In the genomic region with DNA sequence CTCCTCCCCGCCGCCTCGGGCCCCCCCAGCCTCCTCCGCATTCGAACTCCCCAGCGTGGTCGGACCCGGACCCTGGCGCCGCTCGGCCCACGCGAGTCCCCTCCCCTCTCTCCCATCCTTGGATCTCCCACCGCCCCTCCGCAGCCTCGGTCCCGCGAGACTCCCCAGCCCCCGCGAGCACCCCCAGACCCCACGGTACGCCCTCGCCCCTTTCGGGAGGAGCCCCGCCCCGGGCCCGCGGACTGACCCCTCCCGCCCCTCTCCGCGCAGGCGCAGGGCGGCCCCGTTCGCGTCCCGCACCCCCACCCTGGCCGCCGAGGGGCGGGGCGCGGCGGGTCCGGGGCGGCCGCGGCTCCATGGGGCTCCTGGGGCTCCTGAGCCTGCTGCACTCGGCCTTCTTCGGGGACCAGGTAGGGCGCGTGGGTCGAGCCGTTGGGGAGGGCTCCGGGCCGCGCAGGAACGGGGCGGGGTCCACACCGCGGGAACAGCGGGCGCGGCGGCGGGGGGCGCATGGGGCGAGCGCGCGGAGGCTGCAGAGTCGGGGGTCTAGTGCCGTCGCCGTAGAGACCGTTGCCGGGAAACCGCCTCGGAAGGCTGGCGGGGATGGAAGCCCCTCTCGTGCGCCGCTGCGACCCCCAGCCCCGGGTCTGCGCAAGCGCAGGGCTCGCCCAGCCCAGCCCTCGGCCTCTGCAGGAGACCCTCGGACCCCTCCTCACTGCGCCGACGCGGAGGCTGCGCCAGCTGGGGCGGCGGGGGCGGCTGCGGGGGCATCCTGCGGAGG, we compare ENCODE assay signal across 9 cellular contexts. TPM values are rescaled to one million over a fixed set of nuclear protein-coding genes. Genes with fewer than 3 reads are reported as not detected.
DNase-seq lines count a peak whose midpoint lies in the region; ATAC-seq and TF ChIP-seq lines count a peak whose summit lies in the region.
"Had no signal": no experiment of that assay in that cellular context is flagged by ENCODE, and none has a peak within 500 bp of the region (broad histone marks: within the 10 kb centered on the region; RNA-seq: fewer than 3 reads in every experiment).

No MANE protein-coding gene starts in this region.

- peaks cover 31% of the 10 kb centered on the region for H3K27me3 Mint-ChIP-seq in CD8-positive, alpha-beta T cell (ENCODE audit: low read depth)

- peaks cover 17% of the 10 kb centered on the region for H3K36me3 ChIP-seq in RWPE2 (ENCODE audit: low read depth)
- peaks cover 5% of the 10 kb centered on the region for H3K36me3 ChIP-seq in CD8-positive, alpha-beta T cell (ENCODE audit: insufficient read depth, low read length)

- CTCF ChIA-PET in HEK293T (lab: Yijun Ruan, JAX): interaction anchor here (1.9 kb wide), 1 partner anchor 8 kb away, joined by 9 read pairs; no protein-coding TSS in a partner anchor
- CTCF ChIA-PET in CD8-positive, alpha-beta T cell (lab: Charles Lee): interaction anchor here (0.7 to 2.7 kb wide), 6 partner anchors 9 to 25 kb away, joined by 4 to 17 read pairs (median 8); no protein-coding TSS in a partner anchor

- POLR2A ChIA-PET in HEK293T (lab: Yijun Ruan, JAX): interaction anchor here (0.8 kb wide), 1 partner anchor 20 kb away, joined by 4 read pairs; no protein-coding TSS in a partner anchor
- POLR2A ChIA-PET in CD8-positive, alpha-beta T cell (lab: Charles Lee): interaction anchor here (1.2 to 2.2 kb wide), 2 partner anchors 8 to 22 kb away, joined by 4 to 8 read pairs; no protein-coding TSS in a partner anchor

- H3K36me3 Mint-ChIP-seq in CD8-positive, alpha-beta T cell: peaks cover 17% of the 10 kb centered on the region

- H3K27ac ChIP-seq in RWPE2 (ENCODE audit: poor library complexity, severe bottlenecking) (no peak overlapping the region), substantia nigra (ENCODE audit: low read depth, low read length, poor library complexity, severe bottlenecking) (peak overlapping the region; percentile 17)
- no peak overlapping the region for H3K27ac ChIP-seq in CD8-positive, alpha-beta T cell (ENCODE audit: low read depth, low read length)

- H3K4me1 Mint-ChIP-seq in CD8-positive, alpha-beta T cell (ENCODE audit: low read depth): peaks cover 23% of the 10 kb centered on the region

- no peaks in the 10 kb centered on the region for H3K9me3 ChIP-seq in RWPE2 (ENCODE audit: severe bottlenecking)
- H3K9me3 ChIP-seq in CD8-positive, alpha-beta T cell (ENCODE audit: low read length): no peaks in the 10 kb centered on the region

- peak; percentile 56 for DNase-seq in HEK293T (ENCODE audit: extremely low spot score)
- DNase-seq in RWPE2 (ENCODE audit: low spot score): no peak
- DNase-seq in head of caudate nucleus: peak in 39 of 42 donors; percentile 55 to 86 (median 72)
- peak in 31 of 49 donors; percentile 16 to 84 (median 46) for DNase-seq in substantia nigra (lab: John Stamatoyannopoulos, UW)
- DNase-seq in CD8-positive, alpha-beta T cell: no peak
- no peak for DNase-seq in effector CD4-positive, alpha-beta T cell
- DNase-seq in omental fat pad (ENCODE audit: low spot score): no peak

- H3K27ac Mint-ChIP-seq in CD8-positive, alpha-beta T cell: no peak overlapping the region

- no peak; the same call in 2 of the 3 replicates for ATAC-seq in RWPE2 (ENCODE audit: low read depth)
- no peak for ATAC-seq in CD8-positive, alpha-beta T cell
- ATAC-seq in HG03521 (IDR thresholded peaks at IDR 0.05; ENCODE audit: unreplicated experiment): no peak
- ATAC-seq in omental fat pad (ENCODE audit: low FRiP score): no peak

- no peak for TF ChIP-seq CTCF in RWPE2 (IDR thresholded peaks at IDR 0.05; ENCODE audit: poor library complexity, severe bottlenecking)
- TF ChIP-seq CTCF in CD8-positive, alpha-beta T cell (IDR thresholded peaks at IDR 0.05): no peak
- TF ChIP-seq CTCF in omental fat pad (IDR thresholded peaks at IDR 0.05): no peak

- no peaks in the 10 kb centered on the region for H3K4me1 ChIP-seq in RWPE2 (ENCODE audit: insufficient read depth, poor library complexity, severe bottlenecking)
- H3K4me1 ChIP-seq in CD8-positive, alpha-beta T cell (ENCODE audit: insufficient read depth, low read length): peaks cover 22% of the 10 kb centered on the region

- no peak overlapping the region for H3K4me3 Mint-ChIP-seq in CD8-positive, alpha-beta T cell

- intact Hi-C loops in head of caudate nucleus (cut with DNase I): no loop called here
- intact Hi-C loops in CD8-positive, alpha-beta T cell (cut with DNase I, micrococcal nuclease): loop anchor here (1.0 to 2.0 kb wide), 3 partner anchors 33 to 68 kb away; partner anchors contain the start of genes ADAMTSL5 (in 1 of the 2) and C19orf25 (in 1 of the 2)

- no peaks in the 10 kb centered on the region for H3K9me3 Mint-ChIP-seq in CD8-positive, alpha-beta T cell

- H3K27me3 ChIP-seq in RWPE2 (ENCODE audit: insufficient read depth, poor library complexity, severe bottlenecking): peaks cover 43% of the 10 kb centered on the region
- H3K27me3 ChIP-seq in CD8-positive, alpha-beta T cell (ENCODE audit: insufficient read depth, low read length): peaks cover 36% of the 10 kb centered on the region

- H3K4me3 ChIP-seq in RWPE2 (ENCODE audit: severe bottlenecking): peak overlapping the region; percentile 9
- H3K4me3 ChIP-seq in CD8-positive, alpha-beta T cell (ENCODE audit: low read depth, low read length): no peak overlapping the region
- H3K4me3 ChIP-seq: lung had no signal

TF ChIP-seq in HEK293T, 16 proteins besides CTCF, POLR2A, EP300 and RAD21:
- no peak for TF ChIP-seq FOXM1 (IDR thresholded peaks at IDR 0.05; ENCODE audit: borderline replicate concordance)
- TF ChIP-seq FOXK2 (IDR thresholded peaks at IDR 0.05): no peak
- no peak for TF ChIP-seq FOXA1 (IDR thresholded peaks at IDR 0.05)
- no peak for TF ChIP-seq ARNT (IDR thresholded peaks at IDR 0.05)
- TF ChIP-seq ZNF384 (IDR thresholded peaks at IDR 0.05): no peak
- no peak for TF ChIP-seq SP1 (IDR thresholded peaks at IDR 0.05)
- no peak for TF ChIP-seq NFRKB (IDR thresholded peaks at IDR 0.05)
- TF ChIP-seq BHLHE40 (IDR thresholded peaks at IDR 0.05; ENCODE audit: borderline replicate concordance): no peak
- no peak for TF ChIP-seq HDGF (IDR thresholded peaks at IDR 0.05; ENCODE audit: borderline replicate concordance)
- no peak for TF ChIP-seq LEF1 (IDR thresholded peaks at IDR 0.05; ENCODE audit: borderline replicate concordance)
- no peak for TF ChIP-seq CTBP1 (IDR thresholded peaks at IDR 0.05; ENCODE audit: borderline replicate concordance)
- no peak for TF ChIP-seq L3MBTL2 (conservative IDR thresholded peaks at IDR 0.05)
- no peak for TF ChIP-seq ELF4 (IDR thresholded peaks at IDR 0.05)
- no peak for TF ChIP-seq SUZ12 (IDR thresholded peaks at IDR 0.05)
- TF ChIP-seq, protein P1, sequence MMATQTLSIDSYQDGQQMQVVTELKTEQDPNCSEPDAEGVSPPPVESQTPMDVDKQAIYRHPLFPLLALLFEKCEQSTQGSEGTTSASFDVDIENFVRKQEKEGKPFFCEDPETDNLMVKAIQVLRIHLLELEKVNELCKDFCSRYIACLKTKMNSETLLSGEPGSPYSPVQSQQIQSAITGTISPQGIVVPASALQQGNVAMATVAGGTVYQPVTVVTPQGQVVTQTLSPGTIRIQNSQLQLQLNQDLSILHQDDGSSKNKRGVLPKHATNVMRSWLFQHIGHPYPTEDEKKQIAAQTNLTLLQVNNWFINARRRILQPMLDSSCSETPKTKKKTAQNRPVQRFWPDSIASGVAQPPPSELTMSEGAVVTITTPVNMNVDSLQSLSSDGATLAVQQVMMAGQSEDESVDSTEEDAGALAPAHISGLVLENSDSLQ (IDR thresholded peaks at IDR 0.05): no peak
- TF ChIP-seq TARDBP (IDR thresholded peaks at IDR 0.05): no peak

RNA-seq across cellular contexts. Expression of gene APC2, which starts 3.8 kb away (rescaled TPM):
- total RNA-seq in CD8-positive, alpha-beta T cell: under 1 TPM; 0.27 to 0.33 TPM
- under 1 TPM in 2 of 4 donors, not detected in 2; 0.12 to 0.19 TPM for total RNA-seq in omental fat pad

RNA-seq across cellular contexts. Expression of gene RPS15, which starts 7.9 kb away (rescaled TPM):
- total RNA-seq in CD8-positive, alpha-beta T cell: 1,000 to 10,000 TPM; 2,066 to 2,071 TPM
- total RNA-seq in omental fat pad: 1,000 to 10,000 TPM; 2,522 to 3,708 (median 2,994) TPM

RNA-seq across cellular contexts. Expression of gene C19orf25, which starts 32.9 kb away (rescaled TPM):
- total RNA-seq in CD8-positive, alpha-beta T cell: 10 to 100 TPM; 11.9 to 12.1 TPM
- 10 to 100 TPM; 17.6 to 26.2 (median 20.6) TPM for total RNA-seq in omental fat pad

RNA-seq across cellular contexts. Expression of gene DAZAP1, which starts 38.7 kb away (rescaled TPM):
- 100 to 1,000 TPM; 140 to 144 TPM for total RNA-seq in CD8-positive, alpha-beta T cell
- total RNA-seq in omental fat pad: 10 to 100 TPM; 47.3 to 55.7 (median 51.1) TPM

RNA-seq across cellular contexts. Expression of gene PCSK4, which starts 44.0 kb away (rescaled TPM):
- total RNA-seq in CD8-positive, alpha-beta T cell: 1 to 10 TPM; 5.4 to 6.1 TPM
- 1 to 10 TPM; 1.4 to 2.4 (median 2.2) TPM for total RNA-seq in omental fat pad

Comparison
In these comparisons a context has a peak if more than half of its experiments do, and no peak if none do; other contexts are left out.
1. DNase-seq: peak in HEK293T (single experiment), head of caudate nucleus (39 of 42) and substantia nigra (31 of 49); none in RWPE2 (single experiment), CD8-positive, alpha-beta T cell (0 of 7), effector CD4-positive, alpha-beta T cell (single experiment) and omental fat pad (single experiment).